ENCODE assay signal across 8 cellular contexts in genomic region chr1:6491076-6491449, GRCh38. TPM values are rescaled to one million over a fixed set of nuclear protein-coding genes. Genes with fewer than 3 reads are reported as not detected.
DNase-seq lines count a peak whose midpoint lies in the region; ATAC-seq, FAIRE-seq and TF ChIP-seq lines count a peak whose summit lies in the region.

No MANE protein-coding gene starts in this region.

- CTCF ChIA-PET in K562 (lab: Yijun Ruan, JAX; ENCODE audit: low intra/inter-chr PET ratio): interaction anchor here (2.1 kb wide), 1 partner anchor 155 kb away, joined by 14 read pairs; no protein-coding TSS in a partner anchor

- H3K27me3 ChIP-seq in heart left ventricle (peaks cover 0 to 17% (median 0%) of the 10 kb centered on the region in 9 donors), K562 (ENCODE audit: control insufficient read depth in 2 of 2, insufficient read depth in 2 of 2, low read length in 2 of 2) (peaks cover 17 to 71% of the 10 kb centered on the region in 2 experiments; a peak in 4 of 5 replicates), lung (ENCODE audit: control insufficient read depth, insufficient read depth) (no peaks in the 10 kb centered on the region)

- no peak for TF ChIP-seq RAD21 in K562 (CRISPR knock-in tag; conservative IDR thresholded peaks at IDR 0.05 in 1 of 2, IDR thresholded peaks at IDR 0.05 in 1 of 2)

- H3K4me1 ChIP-seq in heart left ventricle: peaks cover 3 to 81% (median 46%) of the 10 kb centered on the region in 12 donors
- H3K4me1 ChIP-seq in K562 (replicated peaks in 1 of 2; ENCODE audit: control insufficient read depth in 2 of 2, insufficient read depth in 2 of 2, low read length in 2 of 2): peaks cover 4 to 35% of the 10 kb centered on the region in 2 experiments; a peak in 2 of 5 replicates
- peaks cover 0 to 9% of the 10 kb centered on the region in 2 donors for H3K4me1 ChIP-seq in lung (ENCODE audit: control insufficient read depth in 2 of 2, insufficient read depth in 2 of 2, low read length in 2 of 2)
- no peaks in the 10 kb centered on the region for H3K4me1 ChIP-seq in urinary bladder (ENCODE audit: insufficient read depth)

- H3K9me1 ChIP-seq in K562 (ENCODE audit: control insufficient read depth, insufficient read depth, low read length): peaks cover 4% of the 10 kb centered on the region

- intact Hi-C loops in heart left ventricle (cut with DNase I): loop anchor here in 1 of 10 donors (10.0 kb wide), 1 partner anchor 134 kb away; the partner anchor contains the start of gene THAP3
- intact Hi-C loops in cardiac septum (cut with DNase I): no loop called here
- intact Hi-C loops in K562 (cut with micrococcal nuclease): no loop called here

- peak overlapping the region; percentile 80; the same call in 1 of the 2 replicates for H2AFZ ChIP-seq in K562 (ENCODE audit: low read depth, low read length)

- H3K4me2 ChIP-seq in K562 (ENCODE audit: insufficient read depth, low read length): no peak overlapping the region

- H3K9ac ChIP-seq in K562 (ENCODE audit: insufficient read depth in 1 of 2, low read depth in 2 of 2, low read length in 2 of 2): no peak overlapping the region

- peaks cover 34% of the 10 kb centered on the region for H4K20me1 ChIP-seq in K562 (replicated peaks; ENCODE audit: control insufficient read depth, insufficient read depth, low read length)

- POLR2A ChIA-PET in K562 (lab: Yijun Ruan, JAX): interaction anchor here (0.6 to 2.0 kb wide), 4 partner anchors 9 to 220 kb away, joined by 3 to 8 read pairs (median 4); no protein-coding TSS in a partner anchor

- TF ChIP-seq CTCF in heart left ventricle (IDR thresholded peaks at IDR 0.05): no peak
- no peak for TF ChIP-seq CTCF in K562 (IDR thresholded peaks at IDR 0.05 in 2 of 3, conservative IDR thresholded peaks at IDR 0.05 in 1 of 3; ENCODE audit: insufficient read depth in 2 of 3, low read depth in 1 of 3, low read length in 3 of 3)
- TF ChIP-seq CTCF in lung (IDR thresholded peaks at IDR 0.05; ENCODE audit: control extremely low read depth, extremely low read depth): no peak

- TF ChIP-seq POLR2A in heart left ventricle (IDR thresholded peaks at IDR 0.05): no peak
- TF ChIP-seq POLR2A in K562 (conservative IDR thresholded peaks at IDR 0.05): no peak

- no TSS peak for BruUV-seq in K562 (replicated peaks; lab: Mats Ljungman, UMichigan)

- H3K79me2 ChIP-seq in K562 (ENCODE audit: control insufficient read depth, insufficient read depth, low read length): no peaks in the 10 kb centered on the region

- peak overlapping the region in 11 of 12 donors; percentile 64 to 86 (median 77) for H3K27ac ChIP-seq in heart left ventricle
- H3K27ac ChIP-seq in K562 (ENCODE audit: extremely low read depth, low read depth, low read length): no peak overlapping the region
- peak overlapping the region; percentile 33 to 74 for H3K27ac ChIP-seq in lung (ENCODE audit: low read depth in 1 of 2, low read length in 1 of 2)
- H3K27ac ChIP-seq in urinary bladder (ENCODE audit: low read depth): no peak overlapping the region

- no peak for DNase-seq in heart left ventricle
- DNase-seq in cardiac septum (ENCODE audit: low spot score): no peak
- no peak for DNase-seq in K562 (ENCODE audit: extremely low read depth in 1 of 4, low spot score in 3 of 4)
- no peak for DNase-seq in lung (ENCODE audit: low spot score)
- no peak for DNase-seq in HuH-7.5 (ENCODE audit: low spot score)
- no peak for DNase-seq in AG08396 (ENCODE audit: low spot score)

- in situ Hi-C loops in K562 (cut with MboI): loop anchor here (10.0 to 25.0 kb wide), 2 partner anchors 144 to 721 kb away; no protein-coding TSS in a partner anchor

- no peak for ATAC-seq in heart left ventricle
- no peak for ATAC-seq in K562
- no peak for ATAC-seq in lung (ENCODE audit: insufficient read depth, low FRiP score)
- ATAC-seq in GM18870 (IDR thresholded peaks at IDR 0.05; ENCODE audit: unreplicated experiment): no peak

- H3K9me3 ChIP-seq in heart left ventricle (no peaks in the 10 kb centered on the region), K562 (replicated peaks; ENCODE audit: control insufficient read depth, insufficient read depth, low read depth, low read length) (no peaks in the 10 kb centered on the region), lung (ENCODE audit: control insufficient read depth in 2 of 2, insufficient read depth in 1 of 2, low read length in 1 of 2) (no peaks in the 10 kb centered on the region)

- TF ChIP-seq EP300 in K562 (IDR thresholded peaks at IDR 0.05; ENCODE audit: low read length): no peak

- H3K4me3 ChIP-seq in heart left ventricle: peak overlapping the region; percentile 40 to 81 (median 64)
- peak overlapping the region; percentile 40; the same call in 1 of the 2 replicates for H3K4me3 ChIP-seq in K562
- H3K4me3 ChIP-seq in lung: peak overlapping the region; percentile 33
- peak overlapping the region; percentile 55 for H3K4me3 ChIP-seq in urinary bladder (ENCODE audit: low read depth, low read length)

- 32 to 53% (median 39%) methylated on average over 6 of the region's 6 CpGs for WGBS in heart left ventricle, 4 donors
- 29% methylated on average over 6 of the region's 6 CpGs for WGBS in K562 (ENCODE audit: insufficient coverage, low coverage, missing lambda C conversion rate)
- WGBS in lung, 2 donors: 44 to 49% methylated on average over 5 to 6 of the region's 6 CpGs
- 60% methylated on average over 6 of the region's 6 CpGs for WGBS in urinary bladder

- no peaks in the 10 kb centered on the region for H3K36me3 ChIP-seq in heart left ventricle
- no peaks in the 10 kb centered on the region for H3K36me3 ChIP-seq in K562 (ENCODE audit: control insufficient read depth, insufficient read depth, low read length)
- H3K36me3 ChIP-seq in lung (ENCODE audit: control insufficient read depth in 2 of 2, insufficient read depth in 2 of 2, low read length in 2 of 2): no peaks in the 10 kb centered on the region
- no peaks in the 10 kb centered on the region for H3K36me3 ChIP-seq in urinary bladder (ENCODE audit: insufficient read depth)

- no peak for FAIRE-seq in K562 (lab: Jason Lieb, UNC)

TF ChIP-seq in K562, 482 proteins besides CTCF, POLR2A, EP300 and RAD21 (continues in another document):
- TF ChIP-seq BCL6 (CRISPR knock-in tag; IDR thresholded peaks at IDR 0.05): no peak

RNA-seq across cellular contexts. Expression of gene PLEKHG5, which starts 0.4 kb away (rescaled TPM):
- 10 to 100 TPM; 10.8 to 20.2 (median 15.2) TPM for total RNA-seq in heart left ventricle
- polyA plus RNA-seq in heart left ventricle: 10 to 100 TPM in 1 of 2 donors, 1 to 10 TPM in 1; 7.2 to 18.5 TPM
- total RNA-seq in cardiac septum: 14.9 TPM
- total RNA-seq in K562 (2011; cell fraction: chromatin; rRNA removed; ENCODE audit: low replicate concordance): 0.51 and 2.5 TPM in 2 replicates
- total RNA-seq in K562 (2011; cell fraction: nucleolus; rRNA removed): 1.4 and 1.5 TPM in 2 replicates
- total RNA-seq in K562 (2011; cell fraction: nucleoplasm; rRNA removed): 0.88 and 0.99 TPM in 2 replicates
- 0.05 and 0.20 TPM in 2 replicates for total RNA-seq in K562 (2014; rRNA removed)
- total RNA-seq in K562 (2014; rRNA removed; fragmentation: Illumina TruSeq; extraction: Trizol): 0.04 TPM in 1 of 2 replicates, not detected in the other
- not detected in 2 replicates for total RNA-seq in K562 (2015; rRNA removed; fragmentation: Illumina TruSeq; extraction: Trizol)
- 0.29 TPM in 2 replicates for total RNA-seq in K562 (2021)
- 0.11 and 0.16 TPM in 2 replicates for polyA plus RNA-seq in K562 (2011; rRNA removed)
- polyA plus RNA-seq in K562 (2011; cell fraction: cytosol; rRNA removed): 0.06 and 0.49 TPM in 2 replicates
- 0.94 and 1.8 TPM in 2 replicates for polyA plus RNA-seq in K562 (2011; cell fraction: nucleus; rRNA removed)
- 0.04 and 0.07 TPM in 2 replicates for polyA plus RNA-seq in K562 (2012)
- 0.07 and 0.12 TPM in 2 replicates for polyA plus RNA-seq in K562 (2014; fragmentation: Illumina TruSeq; extraction: Trizol)
- polyA plus RNA-seq in K562 (2014; fragmentation: Nextera tagmentation; extraction: Ambion mirVana): not detected
- polyA plus RNA-seq in K562 (2014; rRNA removed): 0.13 and 0.26 TPM in 2 replicates
- 0.12 and 0.14 TPM in 2 replicates for polyA minus RNA-seq in K562 (2011; rRNA and poly(A)+ RNA removed)
- polyA minus RNA-seq in K562 (2011; cell fraction: cytosol; rRNA and poly(A)+ RNA removed): 0.29 TPM in 1 of 2 replicates, not detected in the other
- 1.2 TPM in 2 replicates for polyA minus RNA-seq in K562 (2011; cell fraction: nucleus; rRNA and poly(A)+ RNA removed)
- 10 to 100 TPM; 11.2 to 22.9 TPM for total RNA-seq in lung
- polyA plus RNA-seq in lung: 1 to 10 TPM; 3.4 to 8.7 TPM
- 9.9 TPM for total RNA-seq in urinary bladder
- polyA plus RNA-seq in urinary bladder: 5.8 TPM

RNA-seq across cellular contexts. Expression of gene TNFRSF25, which starts 25.1 kb away (rescaled TPM):
- total RNA-seq in heart left ventricle (10 to 100 TPM in 3 of 9 donors, 1 to 10 TPM in 6; 5.2 to 11.6 (median 9.3) TPM), cardiac septum (8.5 TPM), K562 (2014; rRNA removed) (not detected in 2 replicates), K562 (2014; rRNA removed; fragmentation: Illumina TruSeq; extraction: Trizol) (not detected in 2 replicates), K562 (2015; rRNA removed; fragmentation: Illumina TruSeq; extraction: Trizol) (not detected in 2 replicates), K562 (2021) (0.49 and 0.89 TPM in 2 replicates), lung (10 to 100 TPM; 11.2 to 19.8 TPM), urinary bladder (7.1 TPM)
- polyA plus RNA-seq in heart left ventricle (10 to 100 TPM in 1 of 2 donors, 1 to 10 TPM in 1; 4.7 to 17.5 TPM), K562 (2011; rRNA removed) (0.14 and 0.24 TPM in 2 replicates), K562 (2014; fragmentation: Illumina TruSeq; extraction: Trizol) (not detected in 2 replicates), K562 (2014; fragmentation: Nextera tagmentation; extraction: Ambion mirVana) (not detected), K562 (2014; rRNA removed) (not detected in 2 replicates), lung (10 to 100 TPM in 1 of 2 donors, 1 to 10 TPM in 1; 4.9 to 12.3 TPM), urinary bladder (4.3 TPM)
- total RNA-seq in K562 (2011; cell fraction: chromatin; rRNA removed; ENCODE audit: low replicate concordance): 2.3 TPM in 1 of 2 replicates, not detected in the other
- 0.26 and 2.2 TPM in 2 replicates for total RNA-seq in K562 (2011; cell fraction: nucleolus; rRNA removed)
- total RNA-seq in K562 (2011; cell fraction: nucleoplasm; rRNA removed): 1.2 and 1.6 TPM in 2 replicates
- 0.16 and 0.30 TPM in 2 replicates for polyA plus RNA-seq in K562 (2011; cell fraction: cytosol; rRNA removed)
- 0.90 and 2.6 TPM in 2 replicates for polyA plus RNA-seq in K562 (2011; cell fraction: nucleus; rRNA removed)
- polyA plus RNA-seq in K562 (2012): 0.10 and 0.14 TPM in 2 replicates
- not detected in 2 replicates for polyA minus RNA-seq in K562 (2011; rRNA and poly(A)+ RNA removed)
- not detected in 2 replicates for polyA minus RNA-seq in K562 (2011; cell fraction: cytosol; rRNA and poly(A)+ RNA removed)
- polyA minus RNA-seq in K562 (2011; cell fraction: nucleus; rRNA and poly(A)+ RNA removed): 0.13 TPM in 1 of 2 replicates, not detected in the other

Comparison
In these comparisons a context has a peak if more than half of its experiments do, and no peak if none do; other contexts are left out.
1. H3K27ac ChIP-seq: peak in heart left ventricle (11 of 12) and lung (2 of 2); none in K562 (single experiment) and urinary bladder (single experiment).
2. Peak in every context shown above with its lines, with median percentiles within 50 percentile points of each other: H3K4me3 ChIP-seq.